In the genomic region with DNA sequence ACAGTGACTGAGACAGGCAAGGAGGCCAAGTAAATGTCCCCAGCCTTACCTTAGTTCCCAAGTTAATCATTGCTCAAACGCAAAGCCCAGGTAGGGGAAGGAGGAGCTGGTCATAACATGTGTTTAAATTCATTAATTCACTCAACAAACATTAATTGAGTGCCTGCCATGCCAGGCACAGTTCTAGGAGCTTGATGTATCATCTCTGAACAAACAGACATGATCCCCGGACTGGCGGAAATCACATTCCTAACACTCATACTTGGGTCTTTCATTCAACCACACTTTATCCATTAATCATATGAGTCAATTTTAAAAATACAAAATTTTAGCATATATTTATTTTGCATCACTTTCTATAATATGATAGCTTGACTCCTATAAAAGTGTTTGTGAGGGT, we compare ENCODE assay signal across 6 cellular contexts.
"Had no signal": no experiment of that assay in that cellular context is flagged by ENCODE, and none has a peak within 500 bp of the region (broad histone marks: within the 10 kb centered on the region; RNA-seq: fewer than 3 reads in every experiment).

No MANE protein-coding gene starts in this region.

- H3K36me3 ChIP-seq: breast epithelium, uterus had no signal

- H3K4me1 ChIP-seq: breast epithelium, testis, uterus had no signal

- H3K27ac ChIP-seq: breast epithelium, testis, uterus had no signal

- H3K27me3 ChIP-seq: breast epithelium, testis, uterus had no signal

- DNase-seq: cortex of kidney had no signal

- ATAC-seq: activated T-cell treated with anti-CD3 and anti-CD28 coated beads, Interleukin-2, amount 50 U/mL, for 4 hours; natural killer cell treated with Interleukin-12 subunit alpha and Interleukin-12 subunit beta and Interleukin-15 and Interleukin-18, amount 100 ng/mL, for 72 hours had no signal

- H3K4me3 ChIP-seq: breast epithelium, testis, uterus had no signal

- H3K9me3 ChIP-seq: breast epithelium, testis, uterus had no signal
